In the genomic region with DNA sequence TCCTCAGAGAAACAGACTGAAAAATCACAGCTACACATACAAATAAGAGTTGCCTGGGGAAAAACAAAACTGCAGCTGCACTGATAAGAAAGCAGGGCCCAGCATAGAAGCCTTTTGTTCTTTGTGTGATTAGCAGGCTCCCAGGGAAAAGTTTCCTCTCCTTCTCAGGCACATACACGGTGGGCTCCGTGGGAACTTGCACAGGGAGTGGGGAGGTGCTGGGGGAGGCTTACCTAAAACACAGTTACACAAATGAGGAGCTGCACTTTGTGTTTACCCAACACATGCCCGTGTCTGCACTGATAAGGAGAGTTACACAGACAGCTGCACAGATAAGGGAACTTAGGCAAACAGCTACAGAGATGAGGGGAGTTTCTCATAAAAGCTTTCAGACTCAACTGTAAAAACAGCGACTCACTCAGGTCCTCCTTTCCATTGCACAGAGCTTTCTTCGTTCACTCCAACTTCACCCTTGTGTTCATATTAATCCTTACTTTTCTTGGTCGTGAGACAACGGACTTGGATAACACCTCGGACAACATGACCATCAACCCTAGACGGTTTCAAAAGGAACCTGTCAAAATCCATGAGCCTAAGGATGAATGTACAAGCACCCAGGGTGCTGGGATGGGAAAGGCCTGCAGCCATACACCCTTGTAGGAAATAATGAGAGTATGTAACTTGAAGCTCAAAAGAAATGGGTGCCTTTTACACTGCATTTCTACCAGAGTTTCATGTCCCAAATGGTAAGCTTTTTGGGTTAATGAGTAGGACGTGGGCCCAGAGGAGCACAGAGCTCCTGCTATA, we compare ENCODE assay signal across 10 cellular contexts. TPM values are rescaled to one million over a fixed set of nuclear protein-coding genes. Genes with fewer than 3 reads are reported as not detected.
DNase-seq lines count a peak whose midpoint lies in the region; ATAC-seq lines count a peak whose summit lies in the region.
"Had no signal": no experiment of that assay in that cellular context is flagged by ENCODE, and none has a peak within 500 bp of the region (broad histone marks: within the 10 kb centered on the region; RNA-seq: fewer than 3 reads in every experiment).

No MANE protein-coding gene starts in this region.

- H3K4me1 ChIP-seq in thymus (ENCODE audit: control insufficient read depth, insufficient read depth, low read length): peaks cover 17% of the 10 kb centered on the region

- 50% methylated on average over 10 of the region's 10 CpGs for WGBS in thymus

- CTCF ChIA-PET in activated CD4-positive, alpha-beta T cell treated with anti-CD3 and anti-CD28 coated beads, Interleukin-2, amount 10 ng/mL, durations not matched to agents 7 days and 5 days (lab: Charles Lee): interaction anchor here (0.6 to 7.6 kb wide), 7 partner anchors 11 to 69 kb away, joined by 3 to 36 read pairs (median 5); no protein-coding TSS in a partner anchor

- no peak overlapping the region for H3K4me3 ChIP-seq in thymus (ENCODE audit: low read length)
- H3K4me3 ChIP-seq: thoracic aorta had no signal

- peaks cover 12% of the 10 kb centered on the region for H3K36me3 ChIP-seq in thymus (ENCODE audit: control insufficient read depth, insufficient read depth)
- H3K36me3 ChIP-seq: thoracic aorta had no signal

- POLR2A ChIA-PET in activated CD4-positive, alpha-beta T cell treated with anti-CD3 and anti-CD28 coated beads, Interleukin-2, amount 10 ng/mL, durations not matched to agents 7 days and 5 days (lab: Charles Lee): interaction anchor here (0.7 kb wide), 1 partner anchor 48 kb away, joined by 3 read pairs; no protein-coding TSS in a partner anchor

- H3K27ac ChIP-seq in thymus (ENCODE audit: low read depth): peak overlapping the region; percentile 82
- H3K27ac ChIP-seq: thoracic aorta had no signal

- H3K27me3 Mint-ChIP-seq in activated CD4-positive, alpha-beta T cell treated with anti-CD3 and anti-CD28 coated beads, Interleukin-2, amount 10 ng/mL, durations not matched to agents 7 days and 5 days: no peaks in the 10 kb centered on the region
- H3K27me3 Mint-ChIP-seq in activated T-helper 17 cell treated with anti-CD3 and anti-CD28 coated beads, Interleukin-2, amount 50 U/mL, for 72 hours: no peaks in the 10 kb centered on the region

- H3K27me3 ChIP-seq in thymus (ENCODE audit: control insufficient read depth, insufficient read depth): no peaks in the 10 kb centered on the region

- peaks cover 74% of the 10 kb centered on the region for H3K36me3 Mint-ChIP-seq in activated CD4-positive, alpha-beta T cell treated with anti-CD3 and anti-CD28 coated beads, Interleukin-2, amount 10 ng/mL, durations not matched to agents 7 days and 5 days (ENCODE audit: low read depth)
- H3K36me3 Mint-ChIP-seq in activated T-helper 17 cell treated with anti-CD3 and anti-CD28 coated beads, Interleukin-2, amount 50 U/mL, for 72 hours (ENCODE audit: low read depth): peaks cover 69% of the 10 kb centered on the region

- H3K27ac Mint-ChIP-seq in activated CD4-positive, alpha-beta T cell treated with anti-CD3 and anti-CD28 coated beads, Interleukin-2, amount 10 ng/mL, durations not matched to agents 7 days and 5 days: peak overlapping the region; percentile 58
- peak overlapping the region; percentile 88 for H3K27ac Mint-ChIP-seq in activated T-helper 17 cell treated with anti-CD3 and anti-CD28 coated beads, Interleukin-2, amount 50 U/mL, for 72 hours

- H3K9me3 ChIP-seq in thymus (ENCODE audit: control insufficient read depth): no peaks in the 10 kb centered on the region
- H3K9me3 ChIP-seq: thoracic aorta had no signal

- DNase-seq in activated CD4-positive, alpha-beta T cell treated with anti-CD3 and anti-CD28 coated beads, Interleukin-2, amount 10 ng/mL, durations not matched to agents 7 days and 5 days: no peak
- no peak for DNase-seq in activated CD4-positive, alpha-beta T cell treated with anti-CD3 and anti-CD28 coated beads, Interleukin-2, amount 50 U/mL, for 4 hours
- peak; percentile 47 for DNase-seq in iris pigment epithelial cell (ENCODE audit: low read depth)
- no peak for DNase-seq in stimulated activated CD4-positive, alpha-beta T cell treated with anti-CD3 and anti-CD28 coated beads, Interleukin-2, amount 100 ng/mL, for 48 hours
- no peak for DNase-seq in COLO668 (lab: John Stamatoyannopoulos, UW; ENCODE audit: unreplicated experiment)
- DNase-seq: NCI-H510A treated with DMSO at 0.1 percent for 48 hours had no signal

- no peak overlapping the region for H3K4me3 Mint-ChIP-seq in activated CD4-positive, alpha-beta T cell treated with anti-CD3 and anti-CD28 coated beads, Interleukin-2, amount 10 ng/mL, durations not matched to agents 7 days and 5 days
- peak overlapping the region; percentile 61 for H3K4me3 Mint-ChIP-seq in activated T-helper 17 cell treated with anti-CD3 and anti-CD28 coated beads, Interleukin-2, amount 50 U/mL, for 72 hours

- ATAC-seq in activated T-helper 17 cell treated with anti-CD3 and anti-CD28 coated beads, Interleukin-2, amount 50 U/mL, for 72 hours (replicated peaks): peak; percentile 26
- no peak for ATAC-seq in HG02798 (IDR thresholded peaks at IDR 0.05; ENCODE audit: poor library complexity, unreplicated experiment)

- H3K4me1 Mint-ChIP-seq in activated CD4-positive, alpha-beta T cell treated with anti-CD3 and anti-CD28 coated beads, Interleukin-2, amount 10 ng/mL, durations not matched to agents 7 days and 5 days: peaks cover 54% of the 10 kb centered on the region
- H3K4me1 Mint-ChIP-seq in activated T-helper 17 cell treated with anti-CD3 and anti-CD28 coated beads, Interleukin-2, amount 50 U/mL, for 72 hours: peaks cover 39% of the 10 kb centered on the region

- H3K9me3 Mint-ChIP-seq in activated CD4-positive, alpha-beta T cell treated with anti-CD3 and anti-CD28 coated beads, Interleukin-2, amount 10 ng/mL, durations not matched to agents 7 days and 5 days: no peaks in the 10 kb centered on the region
- H3K9me3 Mint-ChIP-seq in activated T-helper 17 cell treated with anti-CD3 and anti-CD28 coated beads, Interleukin-2, amount 50 U/mL, for 72 hours: no peaks in the 10 kb centered on the region

RNA-seq across cellular contexts. Expression of gene SERINC5, which starts 50.8 kb away (rescaled TPM):
- total RNA-seq in activated CD4-positive, alpha-beta T cell treated with anti-CD3 and anti-CD28 coated beads, Interleukin-2, amount 10 ng/mL, durations not matched to agents 7 days and 5 days: 10 to 100 TPM; 85.7 to 88.8 TPM
- total RNA-seq in activated T-helper 17 cell treated with anti-CD3 and anti-CD28 coated beads, Interleukin-2, amount 50 U/mL, for 72 hours: 10 to 100 TPM; 50.7 to 76.7 TPM
- polyA plus RNA-seq in thymus: 7.1 TPM
